In genomic region chr1:147494998-147495580, GRCh38 we compare ENCODE assay signal across 8 cellular contexts. TPM values are rescaled to one million over a fixed set of nuclear protein-coding genes. Genes with fewer than 3 reads are reported as not detected.
DNase-seq lines count a peak whose midpoint lies in the region; ATAC-seq lines count a peak whose summit lies in the region.

No MANE protein-coding gene starts in this region.

- no peak overlapping the region for H2BK120ac ChIP-seq in mesenchymal stem cell (ENCODE audit: low read depth, low read length)

- no peak overlapping the region for H2AFZ ChIP-seq in mesenchymal stem cell (ENCODE audit: low read depth, low read length)

- H3K27me3 ChIP-seq in mesenchymal stem cell (ENCODE audit: control insufficient read depth in 1 of 2, insufficient read depth in 1 of 2, low read length in 2 of 2) = no peaks in the 10 kb centered on the region

- H3K79me1 ChIP-seq in mesenchymal stem cell (replicated peaks; ENCODE audit: low read length, poor library complexity, severe bottlenecking) = no peaks in the 10 kb centered on the region

- no peak overlapping the region for H3K9ac ChIP-seq in mesenchymal stem cell (ENCODE audit: low read length)

- H2AK5ac ChIP-seq in mesenchymal stem cell (ENCODE audit: low read length, severe bottlenecking) = no peak overlapping the region

- no peaks in the 10 kb centered on the region for H3K4me1 ChIP-seq in mesenchymal stem cell (ENCODE audit: control insufficient read depth, insufficient read depth, low read depth, low read length)

- H2BK5ac ChIP-seq in mesenchymal stem cell (ENCODE audit: low read depth, low read length, poor library complexity, severe bottlenecking) = no peak overlapping the region

- DNase-seq in AML-193 (lab: John Stamatoyannopoulos, UW) = peak; percentile 44 to 55
- DNase-seq in NCI-H510A (lab: John Stamatoyannopoulos, UW) = peak; percentile 61
- peak; percentile 72 to 77 for DNase-seq in activated CD4-positive, alpha-beta T cell treated with anti-CD3 and anti-CD28 coated beads, Interleukin-2, amount 50 U/mL, for 48 hours
- DNase-seq in ecto neural progenitor cell (ENCODE audit: low spot score) = peak; percentile 77
- DNase-seq in mesenchymal stem cell = peak; percentile 80
- peak; percentile 25 to 46 for DNase-seq in stimulated activated CD8-positive, alpha-beta memory T cell treated with anti-CD3 and anti-CD28 coated beads, Interleukin-4, amount 100 ng/mL, for 1 hour (ENCODE audit: low read depth in 2 of 2, low spot score in 1 of 2)

- no peak overlapping the region for H3K4me2 ChIP-seq in mesenchymal stem cell (ENCODE audit: low read length, poor library complexity, severe bottlenecking)

- no peaks in the 10 kb centered on the region for H3K9me3 ChIP-seq in mesenchymal stem cell (ENCODE audit: control insufficient read depth, low read length)

- H4K91ac ChIP-seq in mesenchymal stem cell (ENCODE audit: low read length) = no peak overlapping the region

- WGBS in mesenchymal stem cell = 29% methylated on average over 9 of the region's 9 CpGs

- H3K18ac ChIP-seq in mesenchymal stem cell (ENCODE audit: low read depth in 1 of 2, low read length in 2 of 2) = no peak overlapping the region

- H3K27ac ChIP-seq in mesenchymal stem cell (ENCODE audit: low read length, poor library complexity, severe bottlenecking) = no peak overlapping the region

- no peak overlapping the region for H3K4ac ChIP-seq in mesenchymal stem cell (ENCODE audit: low read depth in 1 of 2, low read length in 2 of 2)

- no peak overlapping the region for H2BK12ac ChIP-seq in mesenchymal stem cell (ENCODE audit: low read length in 2 of 2)

- H3K14ac ChIP-seq in mesenchymal stem cell (ENCODE audit: low read length in 2 of 2) = no peak overlapping the region

- peak; percentile 91 for ATAC-seq in GM18907 (IDR thresholded peaks at IDR 0.05; ENCODE audit: unreplicated experiment)
- ATAC-seq in HG03432 (IDR thresholded peaks at IDR 0.05; ENCODE audit: unreplicated experiment) = peak; percentile 81

- no peak overlapping the region for H3K4me3 ChIP-seq in mesenchymal stem cell (ENCODE audit: insufficient read depth in 1 of 2, low read depth in 1 of 2, low read length in 2 of 2)

- H3K23ac ChIP-seq in mesenchymal stem cell (ENCODE audit: low read length in 2 of 2) = no peak overlapping the region

- no peaks in the 10 kb centered on the region for H3K36me3 ChIP-seq in mesenchymal stem cell (ENCODE audit: control insufficient read depth in 1 of 2, insufficient read depth in 2 of 2, low read depth in 1 of 2, low read length in 2 of 2)

- H2BK15ac ChIP-seq in mesenchymal stem cell (ENCODE audit: low read depth, poor library complexity, severe bottlenecking) = no peak overlapping the region

- H4K8ac ChIP-seq in mesenchymal stem cell (ENCODE audit: low read length) = no peak overlapping the region

RNA-seq across cellular contexts. Expression of gene BCL9, which starts 46.2 kb away (rescaled TPM):
- 13.1 TPM for polyA plus RNA-seq in mesenchymal stem cell (2013, experiment 1 of 2)
- polyA plus RNA-seq in mesenchymal stem cell (2013, experiment 2 of 2) = 13.1 TPM
